1 cellular context compared by ENCODE assay signal in the genomic region with DNA sequence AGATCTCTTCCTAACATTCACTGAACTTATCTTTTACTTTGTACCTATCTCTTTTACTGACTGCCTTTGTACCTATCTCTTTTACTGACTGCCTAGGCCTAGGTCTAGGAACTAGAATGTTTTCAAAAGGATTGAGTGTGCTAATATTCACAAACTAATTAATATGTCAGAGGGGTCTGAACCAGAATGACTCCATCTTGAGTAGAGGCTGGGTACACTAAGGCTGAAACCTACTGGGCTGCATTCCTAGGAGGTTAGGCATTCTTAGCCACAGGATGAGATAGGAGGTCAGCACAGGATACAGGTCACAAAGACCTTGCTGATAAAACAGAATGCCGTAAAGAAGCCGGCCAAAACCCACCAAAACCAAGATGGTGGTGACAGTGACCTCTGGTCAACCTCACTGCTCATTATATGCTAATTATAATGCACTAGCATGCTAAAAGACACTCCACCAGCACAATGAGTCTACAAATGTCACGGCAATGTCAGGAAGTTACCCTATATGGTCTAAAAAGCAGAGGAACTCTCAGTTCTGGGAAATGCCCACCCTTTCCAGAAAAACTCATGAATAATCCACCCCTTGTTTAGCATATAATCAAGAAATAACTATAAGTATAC.
A peak's percentile ranks its signal among the peaks of the same experiment; 100 is the strongest.
TF ChIP-seq lines count a peak whose summit lies in the region.

No MANE protein-coding gene starts in this region.

TF ChIP-seq in K562, 482 proteins besides CTCF, POLR2A, EP300 and RAD21 (continued from another document and continues in another):
- TF ChIP-seq, protein P1, sequence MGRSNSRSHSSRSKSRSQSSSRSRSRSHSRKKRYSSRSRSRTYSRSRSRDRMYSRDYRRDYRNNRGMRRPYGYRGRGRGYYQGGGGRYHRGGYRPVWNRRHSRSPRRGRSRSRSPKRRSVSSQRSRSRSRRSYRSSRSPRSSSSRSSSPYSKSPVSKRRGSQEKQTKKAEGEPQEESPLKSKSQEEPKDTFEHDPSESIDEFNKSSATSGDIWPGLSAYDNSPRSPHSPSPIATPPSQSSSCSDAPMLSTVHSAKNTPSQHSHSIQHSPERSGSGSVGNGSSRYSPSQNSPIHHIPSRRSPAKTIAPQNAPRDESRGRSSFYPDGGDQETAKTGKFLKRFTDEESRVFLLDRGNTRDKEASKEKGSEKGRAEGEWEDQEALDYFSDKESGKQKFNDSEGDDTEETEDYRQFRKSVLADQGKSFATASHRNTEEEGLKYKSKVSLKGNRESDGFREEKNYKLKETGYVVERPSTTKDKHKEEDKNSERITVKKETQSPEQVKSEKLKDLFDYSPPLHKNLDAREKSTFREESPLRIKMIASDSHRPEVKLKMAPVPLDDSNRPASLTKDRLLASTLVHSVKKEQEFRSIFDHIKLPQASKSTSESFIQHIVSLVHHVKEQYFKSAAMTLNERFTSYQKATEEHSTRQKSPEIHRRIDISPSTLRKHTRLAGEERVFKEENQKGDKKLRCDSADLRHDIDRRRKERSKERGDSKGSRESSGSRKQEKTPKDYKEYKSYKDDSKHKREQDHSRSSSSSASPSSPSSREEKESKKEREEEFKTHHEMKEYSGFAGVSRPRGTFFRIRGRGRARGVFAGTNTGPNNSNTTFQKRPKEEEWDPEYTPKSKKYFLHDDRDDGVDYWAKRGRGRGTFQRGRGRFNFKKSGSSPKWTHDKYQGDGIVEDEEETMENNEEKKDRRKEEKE (IDR thresholded peaks at IDR 0.05; ENCODE audit: borderline replicate concordance in 1 of 2, control insufficient read depth in 1 of 2, low read depth in 2 of 2, low read length in 1 of 2), result no peak
- TF ChIP-seq NFE2L1 (tag; IDR thresholded peaks at IDR 0.05; ENCODE audit: borderline replicate concordance, low read depth) (peak; percentile 97), RBM39 (optimal IDR thresholded peaks at IDR 0.05; ENCODE audit: low read depth, low read length) (no peak), PHB2 (IDR thresholded peaks at IDR 0.05; ENCODE audit: low read depth) (no peak), JUND (IDR thresholded peaks at IDR 0.05; ENCODE audit: borderline replicate concordance, low read depth, low read length) (peak; percentile 14; the same call in 1 of the 2 replicates), JUND (tag; IDR thresholded peaks at IDR 0.05; ENCODE audit: borderline replicate concordance, low read depth, low read length) (peak; percentile 94; the same call in 2 of the 3 replicates), ZNF57 (CRISPR knock-in tag; IDR thresholded peaks at IDR 0.05) (peak; percentile 96), KHSRP (IDR thresholded peaks at IDR 0.05) (no peak), HNRNPLL (IDR thresholded peaks at IDR 0.05; ENCODE audit: low read depth, low read length, poor library complexity, severe bottlenecking) (no peak), ZNF507 (tag; conservative IDR thresholded peaks at IDR 0.05) (peak; percentile 85), ZKSCAN3 (CRISPR knock-in tag; IDR thresholded peaks at IDR 0.05) (peak; percentile 93), MXI1 (IDR thresholded peaks at IDR 0.05; ENCODE audit: low read depth, low read length) (no peak), NR1H2 (CRISPR knock-in tag; IDR thresholded peaks at IDR 0.05) (no peak), NONO (IDR thresholded peaks at IDR 0.05; ENCODE audit: low read depth in 2 of 2, low read length in 1 of 2) (no peak), SIN3A (IDR thresholded peaks at IDR 0.05; ENCODE audit: borderline replicate concordance in 2 of 2, control insufficient read depth in 1 of 2, low read depth in 2 of 2, low read length in 2 of 2) (no peak), ARHGAP35 (IDR thresholded peaks at IDR 0.05; ENCODE audit: partially characterized antibody) (no peak), ZKSCAN8 (CRISPR knock-in tag; IDR thresholded peaks at IDR 0.05) (peak; percentile 99), ZNF263 (CRISPR knock-in tag; IDR thresholded peaks at IDR 0.05; ENCODE audit: borderline replicate concordance) (no peak), PTRF (tag; IDR thresholded peaks at IDR 0.05) (peak; percentile 100), HMG20A (CRISPR knock-in tag; conservative IDR thresholded peaks at IDR 0.05) (peak; percentile 86)
- TF ChIP-seq, protein P2, sequence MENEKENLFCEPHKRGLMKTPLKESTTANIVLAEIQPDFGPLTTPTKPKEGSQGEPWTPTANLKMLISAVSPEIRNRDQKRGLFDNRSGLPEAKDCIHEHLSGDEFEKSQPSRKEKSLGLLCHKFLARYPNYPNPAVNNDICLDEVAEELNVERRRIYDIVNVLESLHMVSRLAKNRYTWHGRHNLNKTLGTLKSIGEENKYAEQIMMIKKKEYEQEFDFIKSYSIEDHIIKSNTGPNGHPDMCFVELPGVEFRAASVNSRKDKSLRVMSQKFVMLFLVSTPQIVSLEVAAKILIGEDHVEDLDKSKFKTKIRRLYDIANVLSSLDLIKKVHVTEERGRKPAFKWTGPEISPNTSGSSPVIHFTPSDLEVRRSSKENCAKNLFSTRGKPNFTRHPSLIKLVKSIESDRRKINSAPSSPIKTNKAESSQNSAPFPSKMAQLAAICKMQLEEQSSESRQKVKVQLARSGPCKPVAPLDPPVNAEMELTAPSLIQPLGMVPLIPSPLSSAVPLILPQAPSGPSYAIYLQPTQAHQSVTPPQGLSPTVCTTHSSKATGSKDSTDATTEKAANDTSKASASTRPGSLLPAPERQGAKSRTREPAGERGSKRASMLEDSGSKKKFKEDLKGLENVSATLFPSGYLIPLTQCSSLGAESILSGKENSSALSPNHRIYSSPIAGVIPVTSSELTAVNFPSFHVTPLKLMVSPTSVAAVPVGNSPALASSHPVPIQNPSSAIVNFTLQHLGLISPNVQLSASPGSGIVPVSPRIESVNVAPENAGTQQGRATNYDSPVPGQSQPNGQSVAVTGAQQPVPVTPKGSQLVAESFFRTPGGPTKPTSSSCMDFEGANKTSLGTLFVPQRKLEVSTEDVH (IDR thresholded peaks at IDR 0.05; ENCODE audit: low read depth, partially characterized antibody), result peak; percentile 28
- TF ChIP-seq, protein P3, sequence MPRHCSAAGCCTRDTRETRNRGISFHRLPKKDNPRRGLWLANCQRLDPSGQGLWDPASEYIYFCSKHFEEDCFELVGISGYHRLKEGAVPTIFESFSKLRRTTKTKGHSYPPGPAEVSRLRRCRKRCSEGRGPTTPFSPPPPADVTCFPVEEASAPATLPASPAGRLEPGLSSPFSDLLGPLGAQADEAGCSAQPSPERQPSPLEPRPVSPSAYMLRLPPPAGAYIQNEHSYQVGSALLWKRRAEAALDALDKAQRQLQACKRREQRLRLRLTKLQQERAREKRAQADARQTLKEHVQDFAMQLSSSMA (CRISPR knock-in tag; IDR thresholded peaks at IDR 0.05), result peak; percentile 95
- TF ChIP-seq, protein P4, sequence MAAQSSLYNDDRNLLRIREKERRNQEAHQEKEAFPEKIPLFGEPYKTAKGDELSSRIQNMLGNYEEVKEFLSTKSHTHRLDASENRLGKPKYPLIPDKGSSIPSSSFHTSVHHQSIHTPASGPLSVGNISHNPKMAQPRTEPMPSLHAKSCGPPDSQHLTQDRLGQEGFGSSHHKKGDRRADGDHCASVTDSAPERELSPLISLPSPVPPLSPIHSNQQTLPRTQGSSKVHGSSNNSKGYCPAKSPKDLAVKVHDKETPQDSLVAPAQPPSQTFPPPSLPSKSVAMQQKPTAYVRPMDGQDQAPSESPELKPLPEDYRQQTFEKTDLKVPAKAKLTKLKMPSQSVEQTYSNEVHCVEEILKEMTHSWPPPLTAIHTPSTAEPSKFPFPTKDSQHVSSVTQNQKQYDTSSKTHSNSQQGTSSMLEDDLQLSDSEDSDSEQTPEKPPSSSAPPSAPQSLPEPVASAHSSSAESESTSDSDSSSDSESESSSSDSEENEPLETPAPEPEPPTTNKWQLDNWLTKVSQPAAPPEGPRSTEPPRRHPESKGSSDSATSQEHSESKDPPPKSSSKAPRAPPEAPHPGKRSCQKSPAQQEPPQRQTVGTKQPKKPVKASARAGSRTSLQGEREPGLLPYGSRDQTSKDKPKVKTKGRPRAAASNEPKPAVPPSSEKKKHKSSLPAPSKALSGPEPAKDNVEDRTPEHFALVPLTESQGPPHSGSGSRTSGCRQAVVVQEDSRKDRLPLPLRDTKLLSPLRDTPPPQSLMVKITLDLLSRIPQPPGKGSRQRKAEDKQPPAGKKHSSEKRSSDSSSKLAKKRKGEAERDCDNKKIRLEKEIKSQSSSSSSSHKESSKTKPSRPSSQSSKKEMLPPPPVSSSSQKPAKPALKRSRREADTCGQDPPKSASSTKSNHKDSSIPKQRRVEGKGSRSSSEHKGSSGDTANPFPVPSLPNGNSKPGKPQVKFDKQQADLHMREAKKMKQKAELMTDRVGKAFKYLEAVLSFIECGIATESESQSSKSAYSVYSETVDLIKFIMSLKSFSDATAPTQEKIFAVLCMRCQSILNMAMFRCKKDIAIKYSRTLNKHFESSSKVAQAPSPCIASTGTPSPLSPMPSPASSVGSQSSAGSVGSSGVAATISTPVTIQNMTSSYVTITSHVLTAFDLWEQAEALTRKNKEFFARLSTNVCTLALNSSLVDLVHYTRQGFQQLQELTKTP (IDR thresholded peaks at IDR 0.05; ENCODE audit: low read depth in 1 of 2, partially characterized antibody in 2 of 2), result no peak
- TF ChIP-seq, protein P5, sequence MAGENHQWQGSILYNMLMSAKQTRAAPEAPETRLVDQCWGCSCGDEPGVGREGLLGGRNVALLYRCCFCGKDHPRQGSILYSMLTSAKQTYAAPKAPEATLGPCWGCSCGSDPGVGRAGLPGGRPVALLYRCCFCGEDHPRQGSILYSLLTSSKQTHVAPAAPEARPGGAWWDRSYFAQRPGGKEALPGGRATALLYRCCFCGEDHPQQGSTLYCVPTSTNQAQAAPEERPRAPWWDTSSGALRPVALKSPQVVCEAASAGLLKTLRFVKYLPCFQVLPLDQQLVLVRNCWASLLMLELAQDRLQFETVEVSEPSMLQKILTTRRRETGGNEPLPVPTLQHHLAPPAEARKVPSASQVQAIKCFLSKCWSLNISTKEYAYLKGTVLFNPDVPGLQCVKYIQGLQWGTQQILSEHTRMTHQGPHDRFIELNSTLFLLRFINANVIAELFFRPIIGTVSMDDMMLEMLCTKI (IDR thresholded peaks at IDR 0.05; ENCODE audit: partially characterized antibody), result no peak
- TF ChIP-seq, protein P6, sequence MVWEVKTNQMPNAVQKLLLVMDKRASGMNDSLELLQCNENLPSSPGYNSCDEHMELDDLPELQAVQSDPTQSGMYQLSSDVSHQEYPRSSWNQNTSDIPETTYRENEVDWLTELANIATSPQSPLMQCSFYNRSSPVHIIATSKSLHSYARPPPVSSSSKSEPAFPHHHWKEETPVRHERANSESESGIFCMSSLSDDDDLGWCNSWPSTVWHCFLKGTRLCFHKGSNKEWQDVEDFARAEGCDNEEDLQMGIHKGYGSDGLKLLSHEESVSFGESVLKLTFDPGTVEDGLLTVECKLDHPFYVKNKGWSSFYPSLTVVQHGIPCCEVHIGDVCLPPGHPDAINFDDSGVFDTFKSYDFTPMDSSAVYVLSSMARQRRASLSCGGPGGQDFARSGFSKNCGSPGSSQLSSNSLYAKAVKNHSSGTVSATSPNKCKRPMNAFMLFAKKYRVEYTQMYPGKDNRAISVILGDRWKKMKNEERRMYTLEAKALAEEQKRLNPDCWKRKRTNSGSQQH (CRISPR knock-in tag; IDR thresholded peaks at IDR 0.05), result peak; percentile 99
- TF ChIP-seq, protein P7, sequence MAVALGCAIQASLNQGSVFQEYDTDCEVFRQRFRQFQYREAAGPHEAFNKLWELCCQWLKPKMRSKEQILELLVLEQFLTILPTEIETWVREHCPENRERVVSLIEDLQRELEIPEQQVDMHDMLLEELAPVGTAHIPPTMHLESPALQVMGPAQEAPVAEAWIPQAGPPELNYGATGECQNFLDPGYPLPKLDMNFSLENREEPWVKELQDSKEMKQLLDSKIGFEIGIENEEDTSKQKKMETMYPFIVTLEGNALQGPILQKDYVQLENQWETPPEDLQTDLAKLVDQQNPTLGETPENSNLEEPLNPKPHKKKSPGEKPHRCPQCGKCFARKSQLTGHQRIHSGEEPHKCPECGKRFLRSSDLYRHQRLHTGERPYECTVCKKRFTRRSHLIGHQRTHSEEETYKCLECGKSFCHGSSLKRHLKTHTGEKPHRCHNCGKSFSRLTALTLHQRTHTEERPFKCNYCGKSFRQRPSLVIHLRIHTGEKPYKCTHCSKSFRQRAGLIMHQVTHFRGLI (CRISPR knock-in tag; IDR thresholded peaks at IDR 0.05), result peak; percentile 99
- TF ChIP-seq, protein P8, sequence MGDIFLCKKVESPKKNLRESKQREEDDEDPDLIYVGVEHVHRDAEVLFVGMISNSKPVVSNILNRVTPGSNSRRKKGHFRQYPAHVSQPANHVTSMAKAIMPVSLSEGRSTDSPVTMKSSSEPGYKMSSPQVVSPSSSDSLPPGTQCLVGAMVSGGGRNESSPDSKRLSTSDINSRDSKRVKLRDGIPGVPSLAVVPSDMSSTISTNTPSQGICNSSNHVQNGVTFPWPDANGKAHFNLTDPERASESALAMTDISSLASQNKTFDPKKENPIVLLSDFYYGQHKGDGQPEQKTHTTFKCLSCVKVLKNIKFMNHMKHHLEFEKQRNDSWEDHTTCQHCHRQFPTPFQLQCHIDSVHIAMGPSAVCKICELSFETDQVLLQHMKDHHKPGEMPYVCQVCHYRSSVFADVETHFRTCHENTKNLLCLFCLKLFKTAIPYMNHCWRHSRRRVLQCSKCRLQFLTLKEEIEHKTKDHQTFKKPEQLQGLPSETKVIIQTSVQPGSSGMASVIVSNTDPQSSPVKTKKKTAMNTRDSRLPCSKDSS (IDR thresholded peaks at IDR 0.05; ENCODE audit: low read depth, partially characterized antibody), result no peak
- TF ChIP-seq, protein P9, sequence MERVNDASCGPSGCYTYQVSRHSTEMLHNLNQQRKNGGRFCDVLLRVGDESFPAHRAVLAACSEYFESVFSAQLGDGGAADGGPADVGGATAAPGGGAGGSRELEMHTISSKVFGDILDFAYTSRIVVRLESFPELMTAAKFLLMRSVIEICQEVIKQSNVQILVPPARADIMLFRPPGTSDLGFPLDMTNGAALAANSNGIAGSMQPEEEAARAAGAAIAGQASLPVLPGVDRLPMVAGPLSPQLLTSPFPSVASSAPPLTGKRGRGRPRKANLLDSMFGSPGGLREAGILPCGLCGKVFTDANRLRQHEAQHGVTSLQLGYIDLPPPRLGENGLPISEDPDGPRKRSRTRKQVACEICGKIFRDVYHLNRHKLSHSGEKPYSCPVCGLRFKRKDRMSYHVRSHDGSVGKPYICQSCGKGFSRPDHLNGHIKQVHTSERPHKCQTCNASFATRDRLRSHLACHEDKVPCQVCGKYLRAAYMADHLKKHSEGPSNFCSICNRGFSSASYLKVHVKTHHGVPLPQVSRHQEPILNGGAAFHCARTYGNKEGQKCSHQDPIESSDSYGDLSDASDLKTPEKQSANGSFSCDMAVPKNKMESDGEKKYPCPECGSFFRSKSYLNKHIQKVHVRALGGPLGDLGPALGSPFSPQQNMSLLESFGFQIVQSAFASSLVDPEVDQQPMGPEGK (CRISPR knock-in tag; IDR thresholded peaks at IDR 0.05; ENCODE audit: borderline replicate concordance), result peak; percentile 99
- TF ChIP-seq, protein P10, sequence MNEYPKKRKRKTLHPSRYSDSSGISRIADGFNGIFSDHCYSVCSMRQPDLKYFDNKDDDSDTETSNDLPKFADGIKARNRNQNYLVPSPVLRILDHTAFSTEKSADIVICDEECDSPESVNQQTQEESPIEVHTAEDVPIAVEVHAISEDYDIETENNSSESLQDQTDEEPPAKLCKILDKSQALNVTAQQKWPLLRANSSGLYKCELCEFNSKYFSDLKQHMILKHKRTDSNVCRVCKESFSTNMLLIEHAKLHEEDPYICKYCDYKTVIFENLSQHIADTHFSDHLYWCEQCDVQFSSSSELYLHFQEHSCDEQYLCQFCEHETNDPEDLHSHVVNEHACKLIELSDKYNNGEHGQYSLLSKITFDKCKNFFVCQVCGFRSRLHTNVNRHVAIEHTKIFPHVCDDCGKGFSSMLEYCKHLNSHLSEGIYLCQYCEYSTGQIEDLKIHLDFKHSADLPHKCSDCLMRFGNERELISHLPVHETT (CRISPR knock-in tag; conservative IDR thresholded peaks at IDR 0.05 in 1 of 2, IDR thresholded peaks at IDR 0.05 in 1 of 2), result peak in 1 of 2 experiments; percentile 100; a peak in 2 of 4 replicates
- TF ChIP-seq, protein P11, sequence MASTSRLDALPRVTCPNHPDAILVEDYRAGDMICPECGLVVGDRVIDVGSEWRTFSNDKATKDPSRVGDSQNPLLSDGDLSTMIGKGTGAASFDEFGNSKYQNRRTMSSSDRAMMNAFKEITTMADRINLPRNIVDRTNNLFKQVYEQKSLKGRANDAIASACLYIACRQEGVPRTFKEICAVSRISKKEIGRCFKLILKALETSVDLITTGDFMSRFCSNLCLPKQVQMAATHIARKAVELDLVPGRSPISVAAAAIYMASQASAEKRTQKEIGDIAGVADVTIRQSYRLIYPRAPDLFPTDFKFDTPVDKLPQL (IDR thresholded peaks at IDR 0.05; ENCODE audit: extremely low read depth, insufficient read length), result no peak
